Comparison of ENCODE assay signal across 1 cellular context in the genomic region with DNA sequence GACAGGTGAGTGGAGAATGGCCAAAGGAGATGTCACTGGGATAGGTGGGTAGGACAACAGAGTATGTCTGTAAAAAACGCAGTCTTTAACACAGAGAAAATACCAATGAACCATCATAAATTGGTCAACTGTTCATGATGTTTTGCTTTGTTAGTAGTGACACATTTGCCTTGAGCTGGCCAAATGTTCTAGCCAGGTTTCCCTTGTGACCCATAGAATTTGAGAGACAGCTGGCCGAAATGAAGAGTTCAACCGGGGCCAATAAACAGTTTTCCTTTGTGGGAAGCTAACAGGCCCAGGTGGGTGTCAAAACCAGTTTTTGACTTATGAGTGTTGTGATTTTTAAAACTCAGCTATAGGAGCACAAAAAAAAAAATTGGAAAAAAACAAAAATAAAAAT.
TF ChIP-seq lines count a peak whose summit lies in the region.

No MANE protein-coding gene starts in this region.

TF ChIP-seq in GM23338, 12 proteins besides CTCF, POLR2A, EP300 and RAD21 (continued from another document):
- TF ChIP-seq, protein P1, sequence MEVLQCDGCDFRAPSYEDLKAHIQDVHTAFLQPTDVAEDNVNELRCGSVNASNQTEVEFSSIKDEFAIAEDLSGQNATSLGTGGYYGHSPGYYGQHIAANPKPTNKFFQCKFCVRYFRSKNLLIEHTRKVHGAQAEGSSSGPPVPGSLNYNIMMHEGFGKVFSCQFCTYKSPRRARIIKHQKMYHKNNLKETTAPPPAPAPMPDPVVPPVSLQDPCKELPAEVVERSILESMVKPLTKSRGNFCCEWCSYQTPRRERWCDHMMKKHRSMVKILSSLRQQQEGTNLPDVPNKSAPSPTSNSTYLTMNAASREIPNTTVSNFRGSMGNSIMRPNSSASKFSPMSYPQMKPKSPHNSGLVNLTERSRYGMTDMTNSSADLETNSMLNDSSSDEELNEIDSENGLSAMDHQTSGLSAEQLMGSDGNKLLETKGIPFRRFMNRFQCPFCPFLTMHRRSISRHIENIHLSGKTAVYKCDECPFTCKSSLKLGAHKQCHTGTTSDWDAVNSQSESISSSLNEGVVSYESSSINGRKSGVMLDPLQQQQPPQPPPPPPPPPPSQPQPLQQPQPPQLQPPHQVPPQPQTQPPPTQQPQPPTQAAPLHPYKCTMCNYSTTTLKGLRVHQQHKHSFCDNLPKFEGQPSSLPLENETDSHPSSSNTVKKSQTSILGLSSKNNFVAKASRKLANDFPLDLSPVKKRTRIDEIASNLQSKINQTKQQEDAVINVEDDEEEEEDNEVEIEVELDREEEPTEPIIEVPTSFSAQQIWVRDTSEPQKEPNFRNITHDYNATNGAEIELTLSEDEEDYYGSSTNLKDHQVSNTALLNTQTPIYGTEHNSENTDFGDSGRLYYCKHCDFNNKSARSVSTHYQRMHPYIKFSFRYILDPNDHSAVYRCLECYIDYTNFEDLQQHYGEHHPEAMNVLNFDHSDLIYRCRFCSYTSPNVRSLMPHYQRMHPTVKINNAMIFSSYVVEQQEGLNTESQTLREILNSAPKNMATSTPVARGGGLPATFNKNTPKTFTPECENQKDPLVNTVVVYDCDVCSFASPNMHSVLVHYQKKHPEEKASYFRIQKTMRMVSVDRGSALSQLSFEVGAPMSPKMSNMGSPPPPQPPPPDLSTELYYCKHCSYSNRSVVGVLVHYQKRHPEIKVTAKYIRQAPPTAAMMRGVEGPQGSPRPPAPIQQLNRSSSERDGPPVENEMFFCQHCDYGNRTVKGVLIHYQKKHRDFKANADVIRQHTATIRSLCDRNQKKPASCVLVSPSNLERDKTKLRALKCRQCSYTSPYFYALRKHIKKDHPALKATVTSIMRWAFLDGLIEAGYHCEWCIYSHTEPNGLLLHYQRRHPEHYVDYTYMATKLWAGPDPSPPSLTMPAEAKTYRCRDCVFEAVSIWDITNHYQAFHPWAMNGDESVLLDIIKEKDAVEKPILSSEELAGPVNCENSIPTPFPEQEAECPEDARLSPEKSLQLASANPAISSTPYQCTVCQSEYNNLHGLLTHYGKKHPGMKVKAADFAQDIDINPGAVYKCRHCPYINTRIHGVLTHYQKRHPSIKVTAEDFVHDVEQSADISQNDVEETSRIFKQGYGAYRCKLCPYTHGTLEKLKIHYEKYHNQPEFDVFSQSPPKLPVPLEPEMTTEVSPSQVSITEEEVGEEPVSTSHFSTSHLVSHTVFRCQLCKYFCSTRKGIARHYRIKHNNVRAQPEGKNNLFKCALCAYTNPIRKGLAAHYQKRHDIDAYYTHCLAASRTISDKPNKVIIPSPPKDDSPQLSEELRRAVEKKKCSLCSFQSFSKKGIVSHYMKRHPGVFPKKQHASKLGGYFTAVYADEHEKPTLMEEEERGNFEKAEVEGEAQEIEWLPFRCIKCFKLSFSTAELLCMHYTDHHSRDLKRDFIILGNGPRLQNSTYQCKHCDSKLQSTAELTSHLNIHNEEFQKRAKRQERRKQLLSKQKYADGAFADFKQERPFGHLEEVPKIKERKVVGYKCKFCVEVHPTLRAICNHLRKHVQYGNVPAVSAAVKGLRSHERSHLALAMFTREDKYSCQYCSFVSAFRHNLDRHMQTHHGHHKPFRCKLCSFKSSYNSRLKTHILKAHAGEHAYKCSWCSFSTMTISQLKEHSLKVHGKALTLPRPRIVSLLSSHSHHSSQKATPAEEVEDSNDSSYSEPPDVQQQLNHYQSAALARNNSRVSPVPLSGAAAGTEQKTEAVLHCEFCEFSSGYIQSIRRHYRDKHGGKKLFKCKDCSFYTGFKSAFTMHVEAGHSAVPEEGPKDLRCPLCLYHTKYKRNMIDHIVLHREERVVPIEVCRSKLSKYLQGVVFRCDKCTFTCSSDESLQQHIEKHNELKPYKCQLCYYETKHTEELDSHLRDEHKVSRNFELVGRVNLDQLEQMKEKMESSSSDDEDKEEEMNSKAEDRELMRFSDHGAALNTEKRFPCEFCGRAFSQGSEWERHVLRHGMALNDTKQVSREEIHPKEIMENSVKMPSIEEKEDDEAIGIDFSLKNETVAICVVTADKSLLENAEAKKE (CRISPR knock-in tag; IDR thresholded peaks at IDR 0.05), result no peak
- TF ChIP-seq POLR2AphosphoS5 (IDR thresholded peaks at IDR 0.05; ENCODE audit: low read depth) (no peak), JUNB (IDR thresholded peaks at IDR 0.05; ENCODE audit: unreplicated experiment) (no peak), EZH2 (IDR thresholded peaks at IDR 0.05; ENCODE audit: low read depth, unreplicated experiment) (no peak), ZNF114 (CRISPR knock-in tag; IDR thresholded peaks at IDR 0.05) (no peak)
- TF ChIP-seq, protein P2, sequence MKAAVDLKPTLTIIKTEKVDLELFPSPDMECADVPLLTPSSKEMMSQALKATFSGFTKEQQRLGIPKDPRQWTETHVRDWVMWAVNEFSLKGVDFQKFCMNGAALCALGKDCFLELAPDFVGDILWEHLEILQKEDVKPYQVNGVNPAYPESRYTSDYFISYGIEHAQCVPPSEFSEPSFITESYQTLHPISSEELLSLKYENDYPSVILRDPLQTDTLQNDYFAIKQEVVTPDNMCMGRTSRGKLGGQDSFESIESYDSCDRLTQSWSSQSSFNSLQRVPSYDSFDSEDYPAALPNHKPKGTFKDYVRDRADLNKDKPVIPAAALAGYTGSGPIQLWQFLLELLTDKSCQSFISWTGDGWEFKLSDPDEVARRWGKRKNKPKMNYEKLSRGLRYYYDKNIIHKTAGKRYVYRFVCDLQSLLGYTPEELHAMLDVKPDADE (IDR thresholded peaks at IDR 0.05), result no peak
